Comparison of ENCODE assay signal across 8 cellular contexts in the genomic region with DNA sequence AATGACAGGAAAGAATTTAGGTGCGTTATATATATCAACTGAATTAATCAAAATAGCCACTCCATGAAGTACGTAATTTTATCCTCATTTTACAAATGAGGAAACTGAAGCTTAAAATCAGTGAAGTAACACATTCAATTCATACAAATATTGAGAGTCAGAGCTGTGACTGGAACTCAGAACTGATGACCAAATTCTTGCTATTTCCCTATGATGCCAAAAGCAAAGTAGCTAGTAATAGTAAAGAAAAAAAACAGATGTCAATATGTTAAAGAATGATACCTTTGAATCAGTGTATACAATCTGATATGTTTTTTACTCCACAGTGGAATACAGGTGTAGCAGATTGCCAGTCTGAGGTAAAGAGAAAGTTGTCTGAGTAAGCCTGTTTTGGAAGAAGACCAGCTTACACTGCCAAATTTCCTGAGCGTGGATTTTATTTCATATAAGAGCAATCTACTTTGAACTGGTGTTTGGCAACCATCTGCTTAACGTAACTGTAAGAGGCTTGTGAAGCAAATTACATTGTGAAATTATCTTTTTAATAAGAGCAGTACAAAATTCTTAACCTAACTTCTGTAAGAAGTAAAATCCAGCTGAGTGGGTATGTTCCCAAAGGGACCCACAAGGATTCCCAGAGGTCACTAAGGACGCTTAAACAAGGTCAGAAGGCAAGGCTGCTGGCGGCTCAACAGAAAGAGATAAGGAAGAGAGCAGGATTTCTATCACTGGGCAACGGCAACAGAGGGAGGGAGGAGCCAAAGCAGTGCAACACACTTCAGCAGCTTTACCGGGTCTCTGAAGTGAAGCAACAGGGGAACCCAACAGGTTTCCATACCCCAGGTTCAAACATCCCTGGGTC.
DNase-seq lines count a peak whose midpoint lies in the region; ATAC-seq and TF ChIP-seq lines count a peak whose summit lies in the region.

No MANE protein-coding gene starts in this region.

- H3K36me3 ChIP-seq in testis (ENCODE audit: low read depth, missing control alignments) = no peaks in the 10 kb centered on the region

- no peak for DNase-seq in activated naive CD4-positive, alpha-beta T cell treated with anti-CD3 and anti-CD28 coated beads for 36 hours
- DNase-seq in activated CD8-positive, alpha-beta T cell treated with anti-CD3 and anti-CD28 coated beads for 36 hours = peak; percentile 39
- DNase-seq in iPS DF 19.7 (ENCODE audit: low read depth, low spot score) (peak; percentile 7), testis (peak; percentile 68), 8988T (no peak)

- no peaks in the 10 kb centered on the region for H3K9me3 ChIP-seq in testis

- POLR2A ChIA-PET in activated CD8-positive, alpha-beta T cell treated with anti-CD3 and anti-CD28 coated beads for 36 hours (lab: Charles Lee) = no interaction called here

- CTCF ChIA-PET in activated naive CD4-positive, alpha-beta T cell treated with anti-CD3 and anti-CD28 coated beads for 36 hours (lab: Charles Lee) = no interaction called here
- CTCF ChIA-PET in activated CD8-positive, alpha-beta T cell treated with anti-CD3 and anti-CD28 coated beads for 36 hours (lab: Charles Lee) = interaction anchor here (1.0 kb wide), 1 partner anchor 19 kb away, joined by 3 read pairs; no protein-coding TSS in a partner anchor

- H3K4me1 Mint-ChIP-seq in activated naive CD4-positive, alpha-beta T cell treated with anti-CD3 and anti-CD28 coated beads, Interleukin-2, amount 50 U/mL, for 24 hours = no peaks in the 10 kb centered on the region
- H3K4me1 Mint-ChIP-seq in activated naive CD4-positive, alpha-beta T cell treated with anti-CD3 and anti-CD28 coated beads for 36 hours (ENCODE audit: low read depth) = peaks cover 3% of the 10 kb centered on the region
- peaks cover 49% of the 10 kb centered on the region for H3K4me1 Mint-ChIP-seq in activated CD8-positive, alpha-beta T cell treated with anti-CD3 and anti-CD28 coated beads for 36 hours (ENCODE audit: low read depth)

- WGBS in testis, 2 donors = 41 to 49% methylated on average over 8 of the region's 8 CpGs

- no peaks in the 10 kb centered on the region for H3K27me3 Mint-ChIP-seq in activated naive CD4-positive, alpha-beta T cell treated with anti-CD3 and anti-CD28 coated beads, Interleukin-2, amount 50 U/mL, for 24 hours
- H3K27me3 Mint-ChIP-seq in activated naive CD4-positive, alpha-beta T cell treated with anti-CD3 and anti-CD28 coated beads for 36 hours (ENCODE audit: low read depth) = no peaks in the 10 kb centered on the region
- H3K27me3 Mint-ChIP-seq in activated CD8-positive, alpha-beta T cell treated with anti-CD3 and anti-CD28 coated beads for 36 hours = no peaks in the 10 kb centered on the region

- no peak for TF ChIP-seq CTCF in activated CD8-positive, alpha-beta T cell treated with anti-CD3 and anti-CD28 coated beads for 36 hours (IDR thresholded peaks at IDR 0.05)
- no peak for TF ChIP-seq CTCF in testis (IDR thresholded peaks at IDR 0.05)

- intact Hi-C loops in activated naive CD4-positive, alpha-beta T cell treated with anti-CD3 and anti-CD28 coated beads for 36 hours (cut with micrococcal nuclease) = no loop called here
- intact Hi-C loops in activated CD8-positive, alpha-beta T cell treated with anti-CD3 and anti-CD28 coated beads for 36 hours (cut with micrococcal nuclease) = no loop called here
- intact Hi-C loops in testis (cut with DNase I; ENCODE audit: low total_unique reads) = no loop called here

- no peaks in the 10 kb centered on the region for H3K36me3 Mint-ChIP-seq in activated naive CD4-positive, alpha-beta T cell treated with anti-CD3 and anti-CD28 coated beads, Interleukin-2, amount 50 U/mL, for 24 hours
- no peaks in the 10 kb centered on the region for H3K36me3 Mint-ChIP-seq in activated naive CD4-positive, alpha-beta T cell treated with anti-CD3 and anti-CD28 coated beads for 36 hours (ENCODE audit: low read depth)
- no peaks in the 10 kb centered on the region for H3K36me3 Mint-ChIP-seq in activated CD8-positive, alpha-beta T cell treated with anti-CD3 and anti-CD28 coated beads for 36 hours (ENCODE audit: low read depth)

- peak overlapping the region; percentile 38 for H3K4me3 Mint-ChIP-seq in activated naive CD4-positive, alpha-beta T cell treated with anti-CD3 and anti-CD28 coated beads, Interleukin-2, amount 50 U/mL, for 24 hours
- H3K4me3 Mint-ChIP-seq in activated naive CD4-positive, alpha-beta T cell treated with anti-CD3 and anti-CD28 coated beads for 36 hours = no peak overlapping the region
- H3K4me3 Mint-ChIP-seq in activated CD8-positive, alpha-beta T cell treated with anti-CD3 and anti-CD28 coated beads for 36 hours = peak overlapping the region; percentile 64

- peak; percentile 75 for ATAC-seq in HG03442 (IDR thresholded peaks at IDR 0.05; ENCODE audit: unreplicated experiment)
- ATAC-seq in activated CD8-positive, alpha-beta T cell treated with anti-CD3 and anti-CD28 coated beads for 36 hours = peak; percentile 73
- ATAC-seq in GM21529 (IDR thresholded peaks at IDR 0.05; ENCODE audit: unreplicated experiment) = no peak

- H3K27ac Mint-ChIP-seq in activated naive CD4-positive, alpha-beta T cell treated with anti-CD3 and anti-CD28 coated beads, Interleukin-2, amount 50 U/mL, for 24 hours = no peak overlapping the region
- H3K27ac Mint-ChIP-seq in activated naive CD4-positive, alpha-beta T cell treated with anti-CD3 and anti-CD28 coated beads for 36 hours = no peak overlapping the region
- H3K27ac Mint-ChIP-seq in activated CD8-positive, alpha-beta T cell treated with anti-CD3 and anti-CD28 coated beads for 36 hours = peak overlapping the region; percentile 73

- no peaks in the 10 kb centered on the region for H3K9me3 Mint-ChIP-seq in activated naive CD4-positive, alpha-beta T cell treated with anti-CD3 and anti-CD28 coated beads, Interleukin-2, amount 50 U/mL, for 24 hours
- no peaks in the 10 kb centered on the region for H3K9me3 Mint-ChIP-seq in activated naive CD4-positive, alpha-beta T cell treated with anti-CD3 and anti-CD28 coated beads for 36 hours
- no peaks in the 10 kb centered on the region for H3K9me3 Mint-ChIP-seq in activated CD8-positive, alpha-beta T cell treated with anti-CD3 and anti-CD28 coated beads for 36 hours

- H3K4me3 ChIP-seq in testis = no peak overlapping the region

- peaks cover 6% of the 10 kb centered on the region for H3K4me1 ChIP-seq in testis

- no peak overlapping the region for H3K27ac ChIP-seq in testis

- TF ChIP-seq POLR2A in testis (IDR thresholded peaks at IDR 0.05) = no peak

- H3K27me3 ChIP-seq in testis = no peaks in the 10 kb centered on the region

Comparison
In these comparisons a context has a peak if more than half of its experiments do, and no peak if none do; other contexts are left out.
1. DNase-seq: peak in activated CD8-positive, alpha-beta T cell treated with anti-CD3 and anti-CD28 coated beads for 36 hours (single experiment), iPS DF 19.7 (single experiment) and testis (single experiment); none in activated naive CD4-positive, alpha-beta T cell treated with anti-CD3 and anti-CD28 coated beads for 36 hours (single experiment) and 8988T (single experiment).